In the genomic region with DNA sequence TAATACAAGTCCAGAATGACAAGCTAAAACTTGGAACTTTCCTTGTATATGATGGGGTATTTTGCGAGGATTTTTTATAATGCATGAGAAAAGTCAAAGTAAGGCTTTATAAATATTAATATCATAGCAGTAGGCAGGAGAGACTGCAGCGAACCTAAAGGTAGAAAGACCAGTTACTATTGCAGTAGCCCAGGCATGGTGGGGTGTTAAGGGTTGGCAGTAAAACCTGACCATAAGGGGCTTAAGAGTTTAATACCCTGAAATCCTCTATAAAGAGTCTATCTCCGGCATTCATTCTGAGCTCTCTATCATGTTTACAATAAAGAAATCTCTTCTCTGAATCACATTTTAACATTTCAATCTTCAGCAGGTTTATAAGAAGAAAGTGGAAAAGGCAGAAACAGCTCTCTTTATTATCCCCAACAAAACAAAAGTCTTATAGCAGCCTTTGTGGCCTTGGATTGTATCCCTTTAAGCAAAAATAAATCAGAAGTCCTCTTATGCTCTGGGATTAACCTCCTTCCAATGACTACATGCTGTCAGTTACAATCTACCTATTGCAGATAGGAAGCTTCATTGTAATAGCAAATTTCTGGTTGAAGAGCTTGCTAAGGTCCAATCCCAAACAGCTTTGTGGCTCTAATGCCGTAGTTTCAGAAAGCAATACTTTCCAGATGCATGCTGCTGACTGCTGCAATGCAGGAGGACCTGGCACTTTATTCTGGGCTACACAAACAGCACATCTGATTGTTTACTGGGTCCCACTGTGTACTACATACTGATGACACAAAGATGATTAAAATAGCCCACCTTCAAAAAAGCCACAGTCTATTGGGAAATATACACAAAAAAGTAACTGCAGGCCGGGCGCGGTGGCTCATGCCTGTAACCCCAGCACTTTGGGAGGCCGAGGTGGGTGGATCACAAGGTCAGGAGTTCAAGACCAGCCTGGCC, we compare ENCODE assay signal across 1 cellular context.
TF ChIP-seq lines count a peak whose summit lies in the region.

No MANE protein-coding gene starts in this region.

TF ChIP-seq in GM23338, 12 proteins besides CTCF, POLR2A, EP300 and RAD21 (continued from another document):
- TF ChIP-seq, protein P1, sequence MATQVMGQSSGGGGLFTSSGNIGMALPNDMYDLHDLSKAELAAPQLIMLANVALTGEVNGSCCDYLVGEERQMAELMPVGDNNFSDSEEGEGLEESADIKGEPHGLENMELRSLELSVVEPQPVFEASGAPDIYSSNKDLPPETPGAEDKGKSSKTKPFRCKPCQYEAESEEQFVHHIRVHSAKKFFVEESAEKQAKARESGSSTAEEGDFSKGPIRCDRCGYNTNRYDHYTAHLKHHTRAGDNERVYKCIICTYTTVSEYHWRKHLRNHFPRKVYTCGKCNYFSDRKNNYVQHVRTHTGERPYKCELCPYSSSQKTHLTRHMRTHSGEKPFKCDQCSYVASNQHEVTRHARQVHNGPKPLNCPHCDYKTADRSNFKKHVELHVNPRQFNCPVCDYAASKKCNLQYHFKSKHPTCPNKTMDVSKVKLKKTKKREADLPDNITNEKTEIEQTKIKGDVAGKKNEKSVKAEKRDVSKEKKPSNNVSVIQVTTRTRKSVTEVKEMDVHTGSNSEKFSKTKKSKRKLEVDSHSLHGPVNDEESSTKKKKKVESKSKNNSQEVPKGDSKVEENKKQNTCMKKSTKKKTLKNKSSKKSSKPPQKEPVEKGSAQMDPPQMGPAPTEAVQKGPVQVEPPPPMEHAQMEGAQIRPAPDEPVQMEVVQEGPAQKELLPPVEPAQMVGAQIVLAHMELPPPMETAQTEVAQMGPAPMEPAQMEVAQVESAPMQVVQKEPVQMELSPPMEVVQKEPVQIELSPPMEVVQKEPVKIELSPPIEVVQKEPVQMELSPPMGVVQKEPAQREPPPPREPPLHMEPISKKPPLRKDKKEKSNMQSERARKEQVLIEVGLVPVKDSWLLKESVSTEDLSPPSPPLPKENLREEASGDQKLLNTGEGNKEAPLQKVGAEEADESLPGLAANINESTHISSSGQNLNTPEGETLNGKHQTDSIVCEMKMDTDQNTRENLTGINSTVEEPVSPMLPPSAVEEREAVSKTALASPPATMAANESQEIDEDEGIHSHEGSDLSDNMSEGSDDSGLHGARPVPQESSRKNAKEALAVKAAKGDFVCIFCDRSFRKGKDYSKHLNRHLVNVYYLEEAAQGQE (IDR thresholded peaks at IDR 0.05; ENCODE audit: unreplicated experiment): no peak
- TF ChIP-seq POLR2AphosphoS5 (IDR thresholded peaks at IDR 0.05; ENCODE audit: low read depth) (no peak), CREB1 (CRISPR knock-in tag; IDR thresholded peaks at IDR 0.05; ENCODE audit: low read depth) (no peak)
